In genomic region chr3:123750659-123751420, GRCh38 we compare ENCODE assay signal across 10 cellular contexts.
A peak's percentile ranks its signal among the peaks of the same experiment; 100 is the strongest.
DNase-seq lines count a peak whose midpoint lies in the region; ATAC-seq and TF ChIP-seq lines count a peak whose summit lies in the region.
"Had no signal": no experiment of that assay in that cellular context is flagged by ENCODE, and none has a peak within 500 bp of the region (broad histone marks: within the 10 kb centered on the region; RNA-seq: fewer than 3 reads in every experiment).

No MANE protein-coding gene starts in this region.

- no peak overlapping the region for H3K27ac ChIP-seq in endodermal cell (ENCODE audit: low read depth, low read length)

- no peaks in the 10 kb centered on the region for H3K36me3 Mint-ChIP-seq in endodermal cell (ENCODE audit: low read depth)

- peak overlapping the region; percentile 44 for H3K27ac Mint-ChIP-seq in endodermal cell

- no peak overlapping the region for H2AFZ ChIP-seq in Loucy (ENCODE audit: low read length)

- H3K9me3 ChIP-seq in Loucy (ENCODE audit: insufficient read depth, low read depth, low read length) (no peaks in the 10 kb centered on the region), endodermal cell (ENCODE audit: control insufficient read depth, low read length) (no peaks in the 10 kb centered on the region)

- peak overlapping the region; percentile 15 for H3K4me2 ChIP-seq in Loucy (ENCODE audit: low read depth, low read length, poor library complexity, severe bottlenecking)

- H4K20me1 ChIP-seq in Loucy (ENCODE audit: insufficient read depth, low read length, poor library complexity, severe bottlenecking) = no peaks in the 10 kb centered on the region

- H3K4me3 Mint-ChIP-seq in endodermal cell = no peak overlapping the region
- H3K4me3 Mint-ChIP-seq: nephron had no signal

- no peaks in the 10 kb centered on the region for H3F3A ChIP-seq in Loucy (ENCODE audit: low read depth)

- 68 to 93% methylated on average over 3 of the region's 3 CpGs for WGBS in endodermal cell (ENCODE audit: insufficient coverage in 1 of 2, insufficient read length in 1 of 2), 2 experiments

- H3K4me3 ChIP-seq in Loucy (ENCODE audit: low read length, poor library complexity, severe bottlenecking) (no peak overlapping the region), endodermal cell (ENCODE audit: low read length) (no peak overlapping the region)

- no peaks in the 10 kb centered on the region for H3K9me3 Mint-ChIP-seq in endodermal cell
- H3K9me3 Mint-ChIP-seq: nephron had no signal

- peaks cover 13% of the 10 kb centered on the region for H3K4me1 ChIP-seq in Loucy (ENCODE audit: insufficient read depth, low read length, poor library complexity, severe bottlenecking)
- no peaks in the 10 kb centered on the region for H3K4me1 ChIP-seq in endodermal cell (ENCODE audit: control insufficient read depth, insufficient read depth, low read length)

- ATAC-seq in GM19035 (IDR thresholded peaks at IDR 0.05; ENCODE audit: unreplicated experiment) (no peak), HG03280 (IDR thresholded peaks at IDR 0.05; ENCODE audit: unreplicated experiment) (no peak)

- TF ChIP-seq CTCF in Loucy (conservative IDR thresholded peaks at IDR 0.05; ENCODE audit: low read length) (no peak), endodermal cell (conservative IDR thresholded peaks at IDR 0.05) (no peak)

- H3K79me2 ChIP-seq in Loucy (ENCODE audit: insufficient read depth, low read length) = no peaks in the 10 kb centered on the region

- H3K9me2 ChIP-seq in Loucy (replicated peaks; ENCODE audit: low read depth, low read length) = no peaks in the 10 kb centered on the region

- no peaks in the 10 kb centered on the region for H3K27me3 ChIP-seq in Loucy (ENCODE audit: insufficient read depth, low read length, poor library complexity, severe bottlenecking)
- no peaks in the 10 kb centered on the region for H3K27me3 ChIP-seq in endodermal cell (ENCODE audit: control insufficient read depth, insufficient read depth, low read length, poor library complexity, severe bottlenecking)

- no peak overlapping the region for H3K9ac ChIP-seq in Loucy (ENCODE audit: low read depth, low read length, poor library complexity, severe bottlenecking)
- H3K9ac ChIP-seq in endodermal cell (ENCODE audit: extremely low read depth, low read length, poor library complexity, severe bottlenecking) = no peak overlapping the region

- peaks cover 20% of the 10 kb centered on the region for H3K4me1 Mint-ChIP-seq in endodermal cell

- no peaks in the 10 kb centered on the region for H3K27me3 Mint-ChIP-seq in endodermal cell (ENCODE audit: insufficient read depth)

- no peaks in the 10 kb centered on the region for H3K36me3 ChIP-seq in Loucy (ENCODE audit: insufficient read depth, low read length)
- H3K36me3 ChIP-seq in endodermal cell (ENCODE audit: control insufficient read depth, insufficient read depth, low read length) = no peaks in the 10 kb centered on the region

- DNase-seq in AG08396 (ENCODE audit: low spot score) (peak; percentile 76), endodermal cell (peak; percentile 67), lung microvascular endothelial cell (ENCODE audit: low read depth in 2 of 2) (peak; percentile 44 to 60), mesenteric fat pad (ENCODE audit: low spot score) (no peak)
- DNase-seq in activated CD4-positive, alpha-beta T cell treated with anti-CD3 and anti-CD28 coated beads, Interleukin-2, amount 50 U/mL, for 48 hours = no peak
- DNase-seq: NCI-H510A treated with DMSO at 0.1 percent for 48 hours had no signal

Comparison
In these comparisons a context has a peak if more than half of its experiments do, and no peak if none do; other contexts are left out.
1. DNase-seq: peak in AG08396 (single experiment), endodermal cell (single experiment) and lung microvascular endothelial cell (2 of 2); none in activated CD4-positive, alpha-beta T cell treated with anti-CD3 and anti-CD28 coated beads, Interleukin-2, amount 50 U/mL, for 48 hours (0 of 2) and mesenteric fat pad (single experiment).